27 cellular contexts compared by ENCODE assay signal in the genomic region with DNA sequence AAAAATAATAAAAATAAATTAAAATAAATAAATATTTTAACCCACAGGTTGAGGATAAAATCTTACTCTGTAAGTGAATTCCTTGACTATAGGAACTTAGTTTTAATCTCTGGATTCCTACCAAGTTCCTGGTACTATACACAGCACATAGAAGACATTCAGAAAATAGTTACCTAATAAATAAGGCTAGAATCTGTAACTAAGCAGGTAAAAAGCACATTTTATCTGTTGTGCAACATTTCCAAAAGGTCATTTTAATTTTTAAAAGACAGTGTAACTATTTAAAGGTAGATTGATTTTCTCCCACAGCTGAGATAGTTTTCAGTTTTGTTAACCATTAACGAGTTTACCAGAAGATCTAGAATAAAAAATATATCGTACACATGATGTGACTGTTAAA. TPM values are rescaled to one million over a fixed set of nuclear protein-coding genes. Genes with fewer than 3 reads are reported as not detected.
DNase-seq lines count a peak whose midpoint lies in the region; ATAC-seq, FAIRE-seq and TF ChIP-seq lines count a peak whose summit lies in the region.
"Had no signal": no experiment of that assay in that cellular context is flagged by ENCODE, and none has a peak within 500 bp of the region (broad histone marks: within the 10 kb centered on the region; RNA-seq: fewer than 3 reads in every experiment).

No MANE protein-coding gene starts in this region.

- H3K27ac ChIP-seq in body of pancreas = peak overlapping the region in 1 of 4 donors; percentile 69
- H3K27ac ChIP-seq: A549; BLaER1 treated with 17β-estradiol and CSF1 and Interleukin-3, amounts not matched to agents 10 nM and 100 nM had no signal

- no peak overlapping the region for H3K4me3 Mint-ChIP-seq in effector memory CD8-positive, alpha-beta T cell
- H3K4me3 Mint-ChIP-seq: CD14-positive monocyte; CD4-positive, alpha-beta T cell; CD8-positive, alpha-beta memory T cell; HFFc6 had no signal

- no peak for TF ChIP-seq CTCF in body of pancreas (IDR thresholded peaks at IDR 0.05)

- no peak overlapping the region for H3K4me3 ChIP-seq in body of pancreas
- H3K4me3 ChIP-seq: A549; BLaER1 treated with 17β-estradiol and CSF1 and Interleukin-3, amounts not matched to agents 10 nM and 100 nM; HAP-1 had no signal

- peak; percentile 39 for FAIRE-seq in G401.6 (lab: Jason Lieb, UNC)
- FAIRE-seq: A549, D721Med, GM12891, GM18507, H54 had no signal

- H3K27ac Mint-ChIP-seq in effector memory CD8-positive, alpha-beta T cell = no peak overlapping the region
- H3K27ac Mint-ChIP-seq: CD14-positive monocyte; CD4-positive, alpha-beta T cell; CD8-positive, alpha-beta memory T cell; HFFc6 had no signal

- DNase-seq in body of pancreas (no peak), left lobe of liver (ENCODE audit: low spot score) (no peak), renal cortical epithelial cell (ENCODE audit: low read depth) (peak; percentile 48)
- no peak for DNase-seq in effector memory CD8-positive, alpha-beta T cell
- DNase-seq: 8988T; ACHN; AML-193; BE2C; CD4-positive, alpha-beta T cell; CD8-positive, alpha-beta memory T cell; DMS 273 treated with DMSO at 0.1 percent for 48 hours; DMS79; EL; GF-D8; GOT3; HFFc6 had no signal

- H3K27me3 Mint-ChIP-seq in effector memory CD8-positive, alpha-beta T cell = no peaks in the 10 kb centered on the region
- H3K27me3 Mint-ChIP-seq: CD4-positive, alpha-beta T cell; CD8-positive, alpha-beta memory T cell had no signal

- intact Hi-C loops in body of pancreas (cut with DNase I) = no loop called here

- WGBS in body of pancreas, 2 donors = 18 to 19% methylated on average over 2 of the region's 2 CpGs

- H3K9me3 ChIP-seq in body of pancreas = no peaks in the 10 kb centered on the region
- H3K9me3 ChIP-seq: A549; BE2C; BLaER1 treated with 17β-estradiol and CSF1 and Interleukin-3, amounts not matched to agents 10 nM and 100 nM; HAP-1 had no signal

- no peak for TF ChIP-seq POLR2A in body of pancreas (IDR thresholded peaks at IDR 0.05)

- no peaks in the 10 kb centered on the region for H3K27me3 ChIP-seq in body of pancreas
- H3K27me3 ChIP-seq: BE2C; BLaER1 treated with 17β-estradiol and CSF1 and Interleukin-3, amounts not matched to agents 10 nM and 100 nM had no signal

- no peaks in the 10 kb centered on the region for H3K36me3 Mint-ChIP-seq in effector memory CD8-positive, alpha-beta T cell (ENCODE audit: insufficient read depth)

- ATAC-seq in body of pancreas = peak; percentile 65
- ATAC-seq in left lobe of liver = peak; percentile 77
- ATAC-seq in activated CD4-positive, CD25-positive, alpha-beta regulatory T cell treated with anti-CD3 and anti-CD28 coated beads, Interleukin-2, amount 50 U/mL, for 24 hours = no peak
- no peak for ATAC-seq in GM19023 (IDR thresholded peaks at IDR 0.05; ENCODE audit: unreplicated experiment)
- no peak for ATAC-seq in effector memory CD8-positive, alpha-beta T cell (replicated peaks)
- ATAC-seq: A549 had no signal

- H3K9me3 Mint-ChIP-seq in effector memory CD8-positive, alpha-beta T cell = no peaks in the 10 kb centered on the region
- H3K9me3 Mint-ChIP-seq: CD14-positive monocyte; CD4-positive, alpha-beta T cell; CD8-positive, alpha-beta memory T cell; HFFc6 had no signal

- peaks cover 12% of the 10 kb centered on the region for H3K4me1 ChIP-seq in body of pancreas
- H3K4me1 ChIP-seq: BE2C; BLaER1 treated with 17β-estradiol and CSF1 and Interleukin-3, amounts not matched to agents 10 nM and 100 nM had no signal

- no peaks in the 10 kb centered on the region for H3K36me3 ChIP-seq in body of pancreas (replicated peaks in 1 of 2; ENCODE audit: insufficient read depth in 1 of 2, low read depth in 2 of 2)
- H3K36me3 ChIP-seq: BE2C, HAP-1 had no signal

- H3K4me1 Mint-ChIP-seq in effector memory CD8-positive, alpha-beta T cell (ENCODE audit: low read depth in 2 of 2) = no peaks in the 10 kb centered on the region
- H3K4me1 Mint-ChIP-seq: CD14-positive monocyte; CD8-positive, alpha-beta memory T cell had no signal

RNA-seq across cellular contexts. Expression of a gene that starts 47.8 kb away (rescaled TPM):
- total RNA-seq in body of pancreas (not detected), left lobe of liver (not detected), renal cortical epithelial cell (0.05 TPM in 1 of 2 replicates, not detected in the other)
- total RNA-seq: CD4-positive, alpha-beta T cell; CD8-positive, alpha-beta memory T cell; HFFc6 had no signal

Comparison
In these comparisons a context has a peak if more than half of its experiments do, and no peak if none do; other contexts are left out.
1. ATAC-seq: peak in body of pancreas (single experiment) and left lobe of liver (single experiment); none in activated CD4-positive, CD25-positive, alpha-beta regulatory T cell treated with anti-CD3 and anti-CD28 coated beads, Interleukin-2, amount 50 U/mL, for 24 hours (0 of 2), GM19023 (single experiment) and effector memory CD8-positive, alpha-beta T cell (single experiment).